Comparison of ENCODE assay signal across 8 cellular contexts in genomic region chr12:62601765-62602444, GRCh38.
DNase-seq lines count a peak whose midpoint lies in the region; ATAC-seq and TF ChIP-seq lines count a peak whose summit lies in the region.

No MANE protein-coding gene starts in this region.

- H3K27me3 ChIP-seq in endodermal cell (ENCODE audit: control insufficient read depth, insufficient read depth, low read length, poor library complexity, severe bottlenecking) = no peaks in the 10 kb centered on the region
- H3K27me3 ChIP-seq in trophoblast cell (ENCODE audit: insufficient read depth, low read length) = no peaks in the 10 kb centered on the region

- H3K36me3 ChIP-seq in endodermal cell (ENCODE audit: control insufficient read depth, insufficient read depth, low read length) (peaks cover 26% of the 10 kb centered on the region), trophoblast cell (ENCODE audit: control insufficient read depth in 1 of 2, insufficient read depth in 2 of 2, low read length in 2 of 2) (no peaks in the 10 kb centered on the region)

- H3K4me2 ChIP-seq in trophoblast cell (ENCODE audit: low read length) = peak overlapping the region; percentile 80

- H2BK5ac ChIP-seq in trophoblast cell (ENCODE audit: low read depth, low read length, poor library complexity) = peak overlapping the region; percentile 97

- H3K4me3 Mint-ChIP-seq in endodermal cell = peak overlapping the region; percentile 97

- H3K27ac Mint-ChIP-seq in endodermal cell = peak overlapping the region; percentile 97

- peak overlapping the region; percentile 99 for H4K8ac ChIP-seq in trophoblast cell (ENCODE audit: low read depth, low read length)

- peak overlapping the region; percentile 94 for H3K18ac ChIP-seq in trophoblast cell (ENCODE audit: low read length)

- peak overlapping the region; percentile 98 for H3K4me3 ChIP-seq in endodermal cell (ENCODE audit: low read length)
- H3K4me3 ChIP-seq in trophoblast cell (ENCODE audit: low read depth, low read length) = peak overlapping the region; percentile 88

- H3K9me3 ChIP-seq in endodermal cell (ENCODE audit: control insufficient read depth, low read length) (no peaks in the 10 kb centered on the region), trophoblast cell (ENCODE audit: insufficient read depth, low read depth, low read length) (no peaks in the 10 kb centered on the region)

- peaks cover 23% of the 10 kb centered on the region for H3K4me1 Mint-ChIP-seq in endodermal cell

- H3K79me1 ChIP-seq in trophoblast cell (ENCODE audit: low read length) = peaks cover 17% of the 10 kb centered on the region

- TF ChIP-seq CTCF in endodermal cell (conservative IDR thresholded peaks at IDR 0.05) = no peak

- DNase-seq in ELR (ENCODE audit: low read depth) (peak; percentile 22), NCI-H69 (lab: John Stamatoyannopoulos, UW) (peak; percentile 44), endodermal cell (no peak), trophoblast cell (no peak), NCI-H2196 treated with DMSO at 0.1 percent for 48 hours (lab: John Stamatoyannopoulos, UW; ENCODE audit: unreplicated experiment) (no peak)

- H3K4me1 ChIP-seq in endodermal cell (ENCODE audit: control insufficient read depth, insufficient read depth, low read length) = peaks cover 3% of the 10 kb centered on the region
- H3K4me1 ChIP-seq in trophoblast cell (ENCODE audit: control insufficient read depth in 1 of 2, insufficient read depth in 2 of 2, low read length in 2 of 2) = no peaks in the 10 kb centered on the region

- 29 to 90% methylated on average over 2 to 10 of the region's 10 CpGs for WGBS in endodermal cell (ENCODE audit: insufficient coverage in 1 of 2, insufficient read length in 1 of 2), 2 experiments
- whole genome bisulfite sequencing in trophoblast cell (ENCODE audit: extremely low coverage, insufficient coverage, insufficient read length) = no CpG with 5 or more reads among the region's 10 CpGs

- no peak overlapping the region for H3K23ac ChIP-seq in trophoblast cell (ENCODE audit: low read length)

- H3K9ac ChIP-seq in endodermal cell (ENCODE audit: extremely low read depth, low read length, poor library complexity, severe bottlenecking) = peak overlapping the region; percentile 97
- H3K9ac ChIP-seq in trophoblast cell (ENCODE audit: low read length) = peak overlapping the region; percentile 99

- H3K36me3 Mint-ChIP-seq in endodermal cell (ENCODE audit: low read depth) = peaks cover 18% of the 10 kb centered on the region

- H2BK12ac ChIP-seq in trophoblast cell (ENCODE audit: low read length) = no peak overlapping the region

- H2AFZ ChIP-seq in trophoblast cell (ENCODE audit: insufficient read depth, low read length, poor library complexity) = peak overlapping the region; percentile 89

- peak overlapping the region; percentile 84 for H3K14ac ChIP-seq in trophoblast cell (ENCODE audit: low read length)

- peak overlapping the region; percentile 89 for H2BK120ac ChIP-seq in trophoblast cell (ENCODE audit: insufficient read depth, low read length, poor library complexity)

- H4K12ac ChIP-seq in trophoblast cell (ENCODE audit: low read depth, low read length) = peak overlapping the region; percentile 92

- no peak for ATAC-seq in HG03039 (IDR thresholded peaks at IDR 0.05; ENCODE audit: unreplicated experiment)
- ATAC-seq in GM19455 (IDR thresholded peaks at IDR 0.05; ENCODE audit: unreplicated experiment) = no peak
- ATAC-seq in GM18519 (IDR thresholded peaks at IDR 0.05; ENCODE audit: low FRiP score, unreplicated experiment) = no peak

- H2AK5ac ChIP-seq in trophoblast cell (ENCODE audit: low read length) = no peak overlapping the region

- no peaks in the 10 kb centered on the region for H3K9me3 Mint-ChIP-seq in endodermal cell

- H3K79me2 ChIP-seq in trophoblast cell (ENCODE audit: control insufficient read depth, insufficient read depth, low read length, poor library complexity) = peaks cover 16% of the 10 kb centered on the region

- H4K91ac ChIP-seq in trophoblast cell (ENCODE audit: low read depth, low read length) = peak overlapping the region; percentile 95

- H3K27me3 Mint-ChIP-seq in endodermal cell (ENCODE audit: insufficient read depth) = no peaks in the 10 kb centered on the region

- H3K27ac ChIP-seq in endodermal cell (ENCODE audit: low read depth, low read length) = peak overlapping the region; percentile 99
- H3K27ac ChIP-seq in trophoblast cell (ENCODE audit: low read depth, low read length) = peak overlapping the region; percentile 100

- H3K4ac ChIP-seq in trophoblast cell (ENCODE audit: low read depth, low read length) = no peak overlapping the region

Comparison
In these comparisons a context has a peak if more than half of its experiments do, and no peak if none do; other contexts are left out.
1. DNase-seq: peak in ELR (single experiment) and NCI-H69 (single experiment); none in endodermal cell (single experiment), trophoblast cell (0 of 2) and NCI-H2196 treated with DMSO at 0.1 percent for 48 hours (single experiment).